8 cellular contexts compared by ENCODE assay signal in the genomic region with DNA sequence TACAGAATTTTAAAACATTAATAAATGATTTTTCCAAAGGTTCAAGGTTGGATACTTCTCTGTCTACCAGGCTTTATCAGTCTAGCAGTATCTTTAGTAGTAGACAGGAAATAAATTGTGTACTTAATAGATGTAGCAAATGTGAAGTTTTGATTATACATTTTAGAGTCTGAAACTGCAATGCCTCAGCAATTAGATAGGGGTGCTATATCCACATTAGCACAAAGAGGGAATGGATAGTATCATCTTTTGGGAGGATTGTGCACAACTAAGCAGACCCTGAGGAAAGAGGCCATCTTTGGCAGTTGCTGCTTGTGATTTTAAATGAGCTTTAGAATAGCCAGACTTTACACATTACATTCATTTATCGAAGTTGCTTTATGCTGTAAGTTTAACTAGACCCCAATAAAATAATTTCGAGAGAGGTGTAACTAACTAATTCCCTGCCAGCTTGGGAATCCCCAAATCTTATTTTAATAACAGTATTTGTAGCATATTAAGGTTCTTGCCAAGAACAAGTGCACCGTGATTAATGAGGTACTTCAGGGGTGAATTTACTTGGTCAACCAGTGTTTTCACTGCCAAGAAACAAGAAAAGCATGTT. TPM values are rescaled to one million over a fixed set of nuclear protein-coding genes. Genes with fewer than 3 reads are reported as not detected.
DNase-seq lines count a peak whose midpoint lies in the region; ATAC-seq and TF ChIP-seq lines count a peak whose summit lies in the region.

No MANE protein-coding gene starts in this region.

- H3K27me3 Mint-ChIP-seq in natural killer cell (ENCODE audit: low read depth in 2 of 2) (no peaks in the 10 kb centered on the region), nephron (ENCODE audit: low read depth) (peaks cover 52% of the 10 kb centered on the region)
- no peaks in the 10 kb centered on the region for H3K27me3 Mint-ChIP-seq in natural killer cell treated with Interleukin-12 subunit alpha and Interleukin-12 subunit beta and Interleukin-15 and Interleukin-18, amount 100 ng/mL, for 72 hours

- H3K4me1 ChIP-seq in breast epithelium: peaks cover 6 to 8% of the 10 kb centered on the region in 2 donors

- no peak overlapping the region for H3K4me3 ChIP-seq in breast epithelium

- no peak for TF ChIP-seq POLR2A in breast epithelium (IDR thresholded peaks at IDR 0.05)

- no peak overlapping the region for H3K27ac ChIP-seq in breast epithelium

- H3K27ac Mint-ChIP-seq in natural killer cell (peak overlapping the region in 1 of 2 donors; percentile 20), nephron (no peak overlapping the region)
- H3K27ac Mint-ChIP-seq in natural killer cell treated with Interleukin-12 subunit alpha and Interleukin-12 subunit beta and Interleukin-15 and Interleukin-18, amount 100 ng/mL, for 72 hours: no peak overlapping the region

- no peaks in the 10 kb centered on the region for H3K9me3 ChIP-seq in breast epithelium

- DNase-seq in natural killer cell (no peak), NCI-H524 (lab: John Stamatoyannopoulos, UW) (peak; percentile 28 to 73), breast epithelium (ENCODE audit: low spot score in 2 of 2) (no peak), NCI-H187 treated with DMSO at 0.1 percent for 48 hours (lab: John Stamatoyannopoulos, UW) (no peak), dermis blood vessel endothelial cell (no peak)
- DNase-seq in natural killer cell treated with Interleukin-12 subunit alpha and Interleukin-12 subunit beta and Interleukin-15 and Interleukin-18, amount 100 ng/mL, for 72 hours (ENCODE audit: low spot score): no peak
- DNase-seq in effector CD4-positive, alpha-beta T cell: no peak

- TF ChIP-seq CTCF in natural killer cell (IDR thresholded peaks at IDR 0.05) (peak; percentile 80), breast epithelium (IDR thresholded peaks at IDR 0.05) (peak in 2 of 3 donors; percentile 19 to 32), nephron (IDR thresholded peaks at IDR 0.05; ENCODE audit: unreplicated experiment in 3 of 3) (peak; percentile 58 to 63 (median 60))

- H3K4me3 Mint-ChIP-seq in natural killer cell (peak overlapping the region; percentile 67), nephron (no peak overlapping the region)
- H3K4me3 Mint-ChIP-seq in natural killer cell treated with Interleukin-12 subunit alpha and Interleukin-12 subunit beta and Interleukin-15 and Interleukin-18, amount 100 ng/mL, for 72 hours: no peak overlapping the region

- no peak for ATAC-seq in natural killer cell
- no peak for ATAC-seq in natural killer cell treated with Interleukin-12 subunit alpha and Interleukin-12 subunit beta and Interleukin-15 and Interleukin-18, amount 100 ng/mL, for 72 hours

- H3K27me3 ChIP-seq in breast epithelium: peaks cover 0 to 31% of the 10 kb centered on the region in 2 donors

- H3K36me3 Mint-ChIP-seq in natural killer cell (no peaks in the 10 kb centered on the region), nephron (ENCODE audit: low read depth) (no peaks in the 10 kb centered on the region)
- H3K36me3 Mint-ChIP-seq in natural killer cell treated with Interleukin-12 subunit alpha and Interleukin-12 subunit beta and Interleukin-15 and Interleukin-18, amount 100 ng/mL, for 72 hours: no peaks in the 10 kb centered on the region

- intact Hi-C loops in natural killer cell (cut with micrococcal nuclease): no loop called here
- intact Hi-C loops in breast epithelium (cut with DNase I; ENCODE audit: low total_unique reads): no loop called here

- no peaks in the 10 kb centered on the region for H3K36me3 ChIP-seq in breast epithelium

- peaks cover 42 to 52% of the 10 kb centered on the region in 2 donors for H3K4me1 Mint-ChIP-seq in natural killer cell
- H3K4me1 Mint-ChIP-seq in natural killer cell treated with Interleukin-12 subunit alpha and Interleukin-12 subunit beta and Interleukin-15 and Interleukin-18, amount 100 ng/mL, for 72 hours (ENCODE audit: low read depth in 2 of 2): peaks cover 28 to 40% of the 10 kb centered on the region in 2 donors
- peaks cover 16% of the 10 kb centered on the region for H3K4me1 Mint-ChIP-seq in nephron

- H3K9me3 Mint-ChIP-seq in natural killer cell (no peaks in the 10 kb centered on the region), nephron (no peaks in the 10 kb centered on the region)
- no peaks in the 10 kb centered on the region for H3K9me3 Mint-ChIP-seq in natural killer cell treated with Interleukin-12 subunit alpha and Interleukin-12 subunit beta and Interleukin-15 and Interleukin-18, amount 100 ng/mL, for 72 hours

RNA-seq across cellular contexts. Expression of a gene that starts 2.8 kb away (rescaled TPM):
- total RNA-seq in natural killer cell: 1 to 10 TPM; 8.2 to 9.7 (median 8.7) TPM
- total RNA-seq in natural killer cell treated with Interleukin-12 subunit alpha and Interleukin-12 subunit beta and Interleukin-15 and Interleukin-18, amount 100 ng/mL, for 72 hours: 10 to 100 TPM in 1 of 2 donors, 1 to 10 TPM in 1; 3.8 to 13.3 TPM
- 1 to 10 TPM in 1 of 3 donors, under 1 TPM in 2; 0.16 to 1.0 (median 0.33) TPM for total RNA-seq in breast epithelium
- total RNA-seq in dermis blood vessel endothelial cell: not detected in 2 replicates

Comparison
In these comparisons a context has a peak if more than half of its experiments do, and no peak if none do; other contexts are left out.
1. DNase-seq: peak in NCI-H524 (2 of 2); none in natural killer cell (single experiment), natural killer cell treated with Interleukin-12 subunit alpha and Interleukin-12 subunit beta and Interleukin-15 and Interleukin-18, amount 100 ng/mL, for 72 hours (single experiment), breast epithelium (0 of 2), NCI-H187 treated with DMSO at 0.1 percent for 48 hours (single experiment), effector CD4-positive, alpha-beta T cell (single experiment) and dermis blood vessel endothelial cell (single experiment).
2. CTCF ChIP-seq: peak in every context shown above with its lines; median percentile 80 in natural killer cell; 60 in nephron; 26 in breast epithelium.